8 cellular contexts compared by ENCODE assay signal in genomic region chr13:50125556-50126377, GRCh38.
DNase-seq lines count a peak whose midpoint lies in the region; ATAC-seq and TF ChIP-seq lines count a peak whose summit lies in the region.

No MANE protein-coding gene starts in this region.

- peak; percentile 79 to 90 (median 85) for DNase-seq in CD8-positive, alpha-beta memory T cell
- DNase-seq in NCI-H187 treated with DMSO at 0.1 percent for 48 hours (lab: John Stamatoyannopoulos, UW) (peak; percentile 72), T-helper 1 cell (peak; percentile 87 to 89 (median 87)), amniotic stem cell (lab: John Stamatoyannopoulos, UW) (peak; percentile 39), heart right ventricle (peak; percentile 94), pons (ENCODE audit: low spot score) (peak; percentile 95), type B pancreatic cell (ENCODE audit: extremely low spot score, unreplicated experiment) (peak; percentile 85)

- 2 to 3% methylated on average over 80 to 94 of the region's 94 CpGs for WGBS in heart right ventricle, 2 donors

- H3K4me3 Mint-ChIP-seq in CD8-positive, alpha-beta memory T cell = peak overlapping the region; percentile 90 to 94 (median 91)
- peak overlapping the region; percentile 89 for H3K4me3 Mint-ChIP-seq in type B pancreatic cell

- H3K27me3 Mint-ChIP-seq in CD8-positive, alpha-beta memory T cell = peaks cover 31 to 38% of the 10 kb centered on the region in 2 donors
- H3K27me3 Mint-ChIP-seq in type B pancreatic cell = peaks cover 52% of the 10 kb centered on the region

- peaks cover 56 to 76% (median 74%) of the 10 kb centered on the region in 3 donors for H3K4me1 Mint-ChIP-seq in CD8-positive, alpha-beta memory T cell
- peaks cover 37% of the 10 kb centered on the region for H3K4me1 Mint-ChIP-seq in type B pancreatic cell (ENCODE audit: unreplicated experiment)

- H3K4me3 ChIP-seq in CD8-positive, alpha-beta memory T cell (ENCODE audit: low read length) = peak overlapping the region; percentile 96
- H3K4me3 ChIP-seq in HEK293 (ENCODE audit: low read depth, low read length) (peak overlapping the region; percentile 63), heart right ventricle (peak overlapping the region; percentile 79 to 98 (median 95))

- intact Hi-C loops in heart right ventricle (cut with DNase I) = loop anchor here in 7 of 10 donors (2.0 to 10.0 kb wide), 6 partner anchors 43 to 569 kb away; partner anchors contain the start of gene TRIM13 (in 6 of the 7)

- peak overlapping the region; percentile 79 to 97 (median 96) for H3K27ac Mint-ChIP-seq in CD8-positive, alpha-beta memory T cell
- H3K27ac Mint-ChIP-seq in type B pancreatic cell = peak overlapping the region; percentile 90

- H3K9me3 Mint-ChIP-seq in CD8-positive, alpha-beta memory T cell = peaks cover 0 to 3% (median under 1%) of the 10 kb centered on the region in 5 donors
- no peaks in the 10 kb centered on the region for H3K9me3 Mint-ChIP-seq in type B pancreatic cell

- H3K36me3 Mint-ChIP-seq in CD8-positive, alpha-beta memory T cell = peaks cover 0 to 14% (median 2%) of the 10 kb centered on the region in 3 donors
- peaks cover 9% of the 10 kb centered on the region for H3K36me3 Mint-ChIP-seq in type B pancreatic cell

- POLR2A ChIA-PET in CD8-positive, alpha-beta memory T cell (lab: Charles Lee) = interaction anchor here (0.8 to 5.0 kb wide), 14 partner anchors 17 to 785 kb away, joined by 3 to 139 read pairs (median 7); partner anchors contain the start of genes RNASEH2B, SPRYD7 and TRIM13
- POLR2A ChIA-PET in HEK293 (lab: Yijun Ruan, JAX) = interaction anchor here (0.8 to 4.3 kb wide), 10 partner anchors 10 to 786 kb away, joined by 3 to 50 read pairs (median 5); partner anchors contain the start of genes SPRYD7 and TRIM13

- H3K36me3 ChIP-seq in CD8-positive, alpha-beta memory T cell (ENCODE audit: insufficient read depth, low read length) = no peaks in the 10 kb centered on the region
- H3K36me3 ChIP-seq in HEK293 (ENCODE audit: control insufficient read depth in 2 of 2, insufficient read depth in 1 of 2, low read length in 2 of 2) (no peaks in the 10 kb centered on the region), heart right ventricle (peaks cover 0 to 12% (median 0%) of the 10 kb centered on the region in 9 donors)

- peak; percentile 41 to 72 (median 58) for ATAC-seq in heart right ventricle

- TF ChIP-seq CTCF in HEK293 (tag by site-specific recombination; IDR thresholded peaks at IDR 0.05) (no peak), heart right ventricle (IDR thresholded peaks at IDR 0.05) (no peak), type B pancreatic cell (conservative IDR thresholded peaks at IDR 0.05) (no peak)

- peaks cover 25% of the 10 kb centered on the region for H3K27me3 ChIP-seq in CD8-positive, alpha-beta memory T cell (ENCODE audit: insufficient read depth, low read length, poor library complexity, severe bottlenecking)
- H3K27me3 ChIP-seq in heart right ventricle = peaks cover 0 to 32% (median 10%) of the 10 kb centered on the region in 7 donors

- peaks cover 64% of the 10 kb centered on the region for H3K4me1 ChIP-seq in CD8-positive, alpha-beta memory T cell (ENCODE audit: insufficient read depth, low read length)
- H3K4me1 ChIP-seq in HEK293 (ENCODE audit: control insufficient read depth, insufficient read depth, low read length) (no peaks in the 10 kb centered on the region; the same call in 1 of the 2 replicates), heart right ventricle (peaks cover 2 to 72% (median 58%) of the 10 kb centered on the region in 9 donors)

- CTCF ChIA-PET in CD8-positive, alpha-beta memory T cell (lab: Charles Lee) = interaction anchor here (0.5 to 9.2 kb wide), 15 partner anchors 9 to 786 kb away, joined by 3 to 133 read pairs (median 4); partner anchors contain the start of genes SPRYD7 and TRIM13
- CTCF ChIA-PET in HEK293 (lab: Yijun Ruan, JAX) = interaction anchor here (0.5 to 0.7 kb wide), 2 partner anchors 115 to 148 kb away, joined by 4 read pairs; no protein-coding TSS in a partner anchor

- H3K27ac ChIP-seq in CD8-positive, alpha-beta memory T cell (ENCODE audit: low read depth, low read length) = peak overlapping the region; percentile 95
- H3K27ac ChIP-seq in HEK293 (ENCODE audit: extremely low read depth, low read depth, low read length) (peak overlapping the region; percentile 99), heart right ventricle (peak overlapping the region; percentile 94 to 100 (median 100))

- H3K9me3 ChIP-seq in CD8-positive, alpha-beta memory T cell (ENCODE audit: low read length) = no peaks in the 10 kb centered on the region
- H3K9me3 ChIP-seq in HEK293 (ENCODE audit: control insufficient read depth, insufficient read depth, low read depth, low read length) (no peaks in the 10 kb centered on the region), heart right ventricle (no peaks in the 10 kb centered on the region)

TF ChIP-seq in HEK293, 187 proteins besides CTCF, POLR2A, EP300 and RAD21 (continues in another document):
- TF ChIP-seq PRDM2 (tag by site-specific recombination; IDR thresholded peaks at IDR 0.05; ENCODE audit: borderline replicate concordance) (no peak), ZNF449 (tag by site-specific recombination; IDR thresholded peaks at IDR 0.05) (0 out of 2 replicates have a peak, but pooled peaks have one; percentile 30), INSM2 (tag by site-specific recombination; IDR thresholded peaks at IDR 0.05) (peak; percentile 27; the same call in 1 of the 2 replicates)

Comparison
In these comparisons a context has a peak if more than half of its experiments do, and no peak if none do; other contexts are left out.
1. Peak in every context shown above with its lines: DNase-seq, ATAC-seq, H3K4me3 ChIP-seq and H3K27ac ChIP-seq.
2. DNase-seq: peak in every context shown above with its lines; median percentile 95 in pons; 94 in heart right ventricle; 87 in T-helper 1 cell; 85 in CD8-positive, alpha-beta memory T cell; 85 in type B pancreatic cell; 72 in NCI-H187 treated with DMSO at 0.1 percent for 48 hours; 39 in amniotic stem cell.